Comparison of ENCODE assay signal across 2 cellular contexts in the genomic region with DNA sequence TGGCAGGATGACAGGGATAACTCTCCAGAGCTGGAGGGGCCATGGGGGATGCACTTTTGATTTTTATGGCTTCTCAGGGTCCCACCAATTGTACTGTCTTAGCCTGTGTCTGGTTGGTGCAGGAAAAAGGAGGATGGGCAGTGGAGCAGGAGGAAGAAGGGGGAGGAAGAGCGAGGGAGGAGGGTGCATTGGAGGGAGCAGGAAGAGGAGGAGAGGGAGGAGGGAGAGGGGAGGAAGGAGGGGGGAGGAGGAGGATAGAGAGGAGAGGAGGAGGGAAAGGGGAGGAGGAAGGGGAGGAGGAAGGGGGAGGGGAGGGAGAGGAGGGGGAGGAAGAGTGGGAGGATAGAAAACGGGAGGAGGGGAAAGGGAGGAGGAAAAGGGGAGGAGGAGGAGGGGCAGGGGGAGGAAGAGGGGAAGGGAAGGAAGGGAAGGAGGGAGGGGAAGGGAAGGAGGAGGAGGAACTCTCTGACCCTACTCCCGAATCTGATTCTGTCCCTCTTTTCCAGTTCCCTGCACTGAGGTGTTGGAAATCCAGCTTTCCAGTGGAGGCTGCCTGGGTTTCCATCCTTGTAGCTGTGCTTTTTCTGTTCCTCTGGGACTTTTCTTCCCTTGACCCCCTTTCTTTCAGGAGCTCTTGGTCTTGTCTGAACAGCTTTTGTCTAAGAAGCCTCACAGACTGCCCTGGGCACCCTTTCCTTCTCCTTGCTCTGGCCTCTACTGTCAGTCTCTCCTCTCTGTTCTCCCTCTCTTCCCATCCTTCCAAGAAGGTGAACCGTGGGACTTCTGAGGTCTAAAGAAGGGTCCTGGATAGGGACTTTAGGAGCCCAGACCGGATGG.
TF ChIP-seq lines count a peak whose summit lies in the region.

No MANE protein-coding gene starts in this region.

TF ChIP-seq in GM23338, 12 proteins besides CTCF, POLR2A, EP300 and RAD21 (continues in another document):
- TF ChIP-seq NANOG (IDR thresholded peaks at IDR 0.05; ENCODE audit: borderline replicate concordance) (no peak), POLR2AphosphoS5 (IDR thresholded peaks at IDR 0.05; ENCODE audit: low read depth) (no peak), CREB1 (CRISPR knock-in tag; IDR thresholded peaks at IDR 0.05; ENCODE audit: low read depth) (no peak), ZNF331 (CRISPR knock-in tag; IDR thresholded peaks at IDR 0.05; ENCODE audit: low read depth) (no peak), EZH2 (IDR thresholded peaks at IDR 0.05; ENCODE audit: low read depth, unreplicated experiment) (no peak), EZH2phosphoT487 (IDR thresholded peaks at IDR 0.05; ENCODE audit: unreplicated experiment) (no peak), STAT1 (IDR thresholded peaks at IDR 0.05; ENCODE audit: unreplicated experiment) (no peak)
- TF ChIP-seq, protein P1, sequence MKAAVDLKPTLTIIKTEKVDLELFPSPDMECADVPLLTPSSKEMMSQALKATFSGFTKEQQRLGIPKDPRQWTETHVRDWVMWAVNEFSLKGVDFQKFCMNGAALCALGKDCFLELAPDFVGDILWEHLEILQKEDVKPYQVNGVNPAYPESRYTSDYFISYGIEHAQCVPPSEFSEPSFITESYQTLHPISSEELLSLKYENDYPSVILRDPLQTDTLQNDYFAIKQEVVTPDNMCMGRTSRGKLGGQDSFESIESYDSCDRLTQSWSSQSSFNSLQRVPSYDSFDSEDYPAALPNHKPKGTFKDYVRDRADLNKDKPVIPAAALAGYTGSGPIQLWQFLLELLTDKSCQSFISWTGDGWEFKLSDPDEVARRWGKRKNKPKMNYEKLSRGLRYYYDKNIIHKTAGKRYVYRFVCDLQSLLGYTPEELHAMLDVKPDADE (IDR thresholded peaks at IDR 0.05), result no peak
- TF ChIP-seq, protein P2, sequence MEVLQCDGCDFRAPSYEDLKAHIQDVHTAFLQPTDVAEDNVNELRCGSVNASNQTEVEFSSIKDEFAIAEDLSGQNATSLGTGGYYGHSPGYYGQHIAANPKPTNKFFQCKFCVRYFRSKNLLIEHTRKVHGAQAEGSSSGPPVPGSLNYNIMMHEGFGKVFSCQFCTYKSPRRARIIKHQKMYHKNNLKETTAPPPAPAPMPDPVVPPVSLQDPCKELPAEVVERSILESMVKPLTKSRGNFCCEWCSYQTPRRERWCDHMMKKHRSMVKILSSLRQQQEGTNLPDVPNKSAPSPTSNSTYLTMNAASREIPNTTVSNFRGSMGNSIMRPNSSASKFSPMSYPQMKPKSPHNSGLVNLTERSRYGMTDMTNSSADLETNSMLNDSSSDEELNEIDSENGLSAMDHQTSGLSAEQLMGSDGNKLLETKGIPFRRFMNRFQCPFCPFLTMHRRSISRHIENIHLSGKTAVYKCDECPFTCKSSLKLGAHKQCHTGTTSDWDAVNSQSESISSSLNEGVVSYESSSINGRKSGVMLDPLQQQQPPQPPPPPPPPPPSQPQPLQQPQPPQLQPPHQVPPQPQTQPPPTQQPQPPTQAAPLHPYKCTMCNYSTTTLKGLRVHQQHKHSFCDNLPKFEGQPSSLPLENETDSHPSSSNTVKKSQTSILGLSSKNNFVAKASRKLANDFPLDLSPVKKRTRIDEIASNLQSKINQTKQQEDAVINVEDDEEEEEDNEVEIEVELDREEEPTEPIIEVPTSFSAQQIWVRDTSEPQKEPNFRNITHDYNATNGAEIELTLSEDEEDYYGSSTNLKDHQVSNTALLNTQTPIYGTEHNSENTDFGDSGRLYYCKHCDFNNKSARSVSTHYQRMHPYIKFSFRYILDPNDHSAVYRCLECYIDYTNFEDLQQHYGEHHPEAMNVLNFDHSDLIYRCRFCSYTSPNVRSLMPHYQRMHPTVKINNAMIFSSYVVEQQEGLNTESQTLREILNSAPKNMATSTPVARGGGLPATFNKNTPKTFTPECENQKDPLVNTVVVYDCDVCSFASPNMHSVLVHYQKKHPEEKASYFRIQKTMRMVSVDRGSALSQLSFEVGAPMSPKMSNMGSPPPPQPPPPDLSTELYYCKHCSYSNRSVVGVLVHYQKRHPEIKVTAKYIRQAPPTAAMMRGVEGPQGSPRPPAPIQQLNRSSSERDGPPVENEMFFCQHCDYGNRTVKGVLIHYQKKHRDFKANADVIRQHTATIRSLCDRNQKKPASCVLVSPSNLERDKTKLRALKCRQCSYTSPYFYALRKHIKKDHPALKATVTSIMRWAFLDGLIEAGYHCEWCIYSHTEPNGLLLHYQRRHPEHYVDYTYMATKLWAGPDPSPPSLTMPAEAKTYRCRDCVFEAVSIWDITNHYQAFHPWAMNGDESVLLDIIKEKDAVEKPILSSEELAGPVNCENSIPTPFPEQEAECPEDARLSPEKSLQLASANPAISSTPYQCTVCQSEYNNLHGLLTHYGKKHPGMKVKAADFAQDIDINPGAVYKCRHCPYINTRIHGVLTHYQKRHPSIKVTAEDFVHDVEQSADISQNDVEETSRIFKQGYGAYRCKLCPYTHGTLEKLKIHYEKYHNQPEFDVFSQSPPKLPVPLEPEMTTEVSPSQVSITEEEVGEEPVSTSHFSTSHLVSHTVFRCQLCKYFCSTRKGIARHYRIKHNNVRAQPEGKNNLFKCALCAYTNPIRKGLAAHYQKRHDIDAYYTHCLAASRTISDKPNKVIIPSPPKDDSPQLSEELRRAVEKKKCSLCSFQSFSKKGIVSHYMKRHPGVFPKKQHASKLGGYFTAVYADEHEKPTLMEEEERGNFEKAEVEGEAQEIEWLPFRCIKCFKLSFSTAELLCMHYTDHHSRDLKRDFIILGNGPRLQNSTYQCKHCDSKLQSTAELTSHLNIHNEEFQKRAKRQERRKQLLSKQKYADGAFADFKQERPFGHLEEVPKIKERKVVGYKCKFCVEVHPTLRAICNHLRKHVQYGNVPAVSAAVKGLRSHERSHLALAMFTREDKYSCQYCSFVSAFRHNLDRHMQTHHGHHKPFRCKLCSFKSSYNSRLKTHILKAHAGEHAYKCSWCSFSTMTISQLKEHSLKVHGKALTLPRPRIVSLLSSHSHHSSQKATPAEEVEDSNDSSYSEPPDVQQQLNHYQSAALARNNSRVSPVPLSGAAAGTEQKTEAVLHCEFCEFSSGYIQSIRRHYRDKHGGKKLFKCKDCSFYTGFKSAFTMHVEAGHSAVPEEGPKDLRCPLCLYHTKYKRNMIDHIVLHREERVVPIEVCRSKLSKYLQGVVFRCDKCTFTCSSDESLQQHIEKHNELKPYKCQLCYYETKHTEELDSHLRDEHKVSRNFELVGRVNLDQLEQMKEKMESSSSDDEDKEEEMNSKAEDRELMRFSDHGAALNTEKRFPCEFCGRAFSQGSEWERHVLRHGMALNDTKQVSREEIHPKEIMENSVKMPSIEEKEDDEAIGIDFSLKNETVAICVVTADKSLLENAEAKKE (CRISPR knock-in tag; IDR thresholded peaks at IDR 0.05), result no peak

TF ChIP-seq in H1, 55 proteins besides CTCF, POLR2A, EP300 and RAD21:
- TF ChIP-seq SP4 (IDR thresholded peaks at IDR 0.05; ENCODE audit: low read length) (no peak), CEBPB (IDR thresholded peaks at IDR 0.05; ENCODE audit: low read depth, low read length) (no peak)
- TF ChIP-seq, protein P3, sequence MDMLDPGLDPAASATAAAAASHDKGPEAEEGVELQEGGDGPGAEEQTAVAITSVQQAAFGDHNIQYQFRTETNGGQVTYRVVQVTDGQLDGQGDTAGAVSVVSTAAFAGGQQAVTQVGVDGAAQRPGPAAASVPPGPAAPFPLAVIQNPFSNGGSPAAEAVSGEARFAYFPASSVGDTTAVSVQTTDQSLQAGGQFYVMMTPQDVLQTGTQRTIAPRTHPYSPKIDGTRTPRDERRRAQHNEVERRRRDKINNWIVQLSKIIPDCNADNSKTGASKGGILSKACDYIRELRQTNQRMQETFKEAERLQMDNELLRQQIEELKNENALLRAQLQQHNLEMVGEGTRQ (IDR thresholded peaks at IDR 0.05; ENCODE audit: low read length), result no peak
